In the genomic region with DNA sequence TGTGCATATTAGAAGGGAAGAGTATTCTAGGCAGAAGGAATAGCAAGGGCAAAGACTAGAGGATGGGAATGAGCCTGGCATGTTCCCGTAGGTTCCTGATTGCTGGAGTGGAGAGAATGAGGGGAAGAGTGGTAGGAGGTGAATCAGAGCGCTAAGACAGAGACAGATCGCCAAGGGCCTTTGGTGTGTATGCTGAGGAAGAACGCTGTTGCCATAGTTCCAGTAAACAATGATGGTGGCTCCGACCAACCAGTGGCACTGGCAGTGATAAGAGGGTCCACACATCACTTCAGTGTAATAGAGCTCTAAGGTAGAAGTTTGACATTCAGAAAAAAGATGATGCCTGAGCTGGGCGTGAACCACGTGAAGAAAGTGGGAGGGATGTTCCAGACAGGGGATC, we compare ENCODE assay signal across 6 cellular contexts. TPM values are rescaled to one million over a fixed set of nuclear protein-coding genes. Genes with fewer than 3 reads are reported as not detected.
DNase-seq lines count a peak whose midpoint lies in the region; ATAC-seq and TF ChIP-seq lines count a peak whose summit lies in the region.

No MANE protein-coding gene starts in this region.

- H3K36me3 ChIP-seq in ACC112 (ENCODE audit: insufficient read depth, low read length) (0 out of 2 replicates have a peak, but pooled peaks cover 1% of the 10 kb centered on the region), OCI-LY7 (ENCODE audit: insufficient read depth, low read length) (peaks cover 30% of the 10 kb centered on the region)

- POLR2A ChIA-PET in OCI-LY7 (lab: Charles Lee), result interaction anchor here (1.6 to 1.9 kb wide), 3 partner anchors 33 to 72 kb away, joined by 4 to 8 read pairs (median 6); a partner anchor contains a TSS

- no peak for DNase-seq in OCI-LY7 (ENCODE audit: low spot score)
- DNase-seq in NCI-H2029 treated with DMSO at 0.1 percent for 48 hours (lab: John Stamatoyannopoulos, UW), result no peak
- DNase-seq in NCI-H748 treated with DMSO at 0.1 percent for 48 hours (lab: John Stamatoyannopoulos, UW), result no peak

- CTCF ChIA-PET in OCI-LY7 (lab: Charles Lee; ENCODE audit: unreplicated experiment), result no interaction called here

- H3K9me2 ChIP-seq in OCI-LY7 (ENCODE audit: insufficient read depth, low read length), result no peaks in the 10 kb centered on the region

- H3K27ac ChIP-seq in ACC112 (ENCODE audit: low read depth, low read length) (peak overlapping the region; percentile 62; the same call in 1 of the 2 replicates), OCI-LY7 (ENCODE audit: low read depth, low read length, poor library complexity, severe bottlenecking) (no peak overlapping the region)

- no peak for ATAC-seq in GM19023 (IDR thresholded peaks at IDR 0.05; ENCODE audit: unreplicated experiment)

- 0 out of 2 replicates have a peak, but pooled peaks cover 5% of the 10 kb centered on the region for H4K20me1 ChIP-seq in OCI-LY7 (ENCODE audit: insufficient read depth, low read length)

- H3K79me2 ChIP-seq in ACC112 (ENCODE audit: control insufficient read depth, insufficient read depth, low read length, unreplicated experiment) (peaks cover 15% of the 10 kb centered on the region), OCI-LY7 (ENCODE audit: insufficient read depth, low read depth, low read length) (peaks cover 12% of the 10 kb centered on the region)

- H2AFZ ChIP-seq in ACC112 (ENCODE audit: low read length, unreplicated experiment), result no peak overlapping the region
- no peak overlapping the region for H2AFZ ChIP-seq in OCI-LY7 (ENCODE audit: low read length)

- no peaks in the 10 kb centered on the region for H3K27me3 ChIP-seq in ACC112 (ENCODE audit: insufficient read depth, low read length)

- H3K4me1 ChIP-seq in ACC112 (ENCODE audit: control insufficient read depth, insufficient read depth, low read length, unreplicated experiment) (peaks cover 9% of the 10 kb centered on the region), OCI-LY7 (ENCODE audit: insufficient read depth, low read length, poor library complexity, severe bottlenecking) (peaks cover 17% of the 10 kb centered on the region)

- no TSS peak for BruUV-seq in OCI-LY7 (replicated peaks; lab: Mats Ljungman, UMichigan)

- H3K4me2 ChIP-seq in OCI-LY7 (ENCODE audit: low read length), result peak overlapping the region; percentile 97

- H3K9me3 ChIP-seq in OCI-LY7 (ENCODE audit: low read length), result no peaks in the 10 kb centered on the region
- H3K9me3 ChIP-seq in iPS-18c (ENCODE audit: control insufficient read depth, insufficient read depth, low read length), result no peaks in the 10 kb centered on the region

- TF ChIP-seq CTCF in OCI-LY7 (conservative IDR thresholded peaks at IDR 0.05; ENCODE audit: low read length), result no peak

- peak overlapping the region; percentile 90 for H3K4me3 ChIP-seq in ACC112 (ENCODE audit: low read depth, low read length)
- H3K4me3 ChIP-seq in OCI-LY7 (ENCODE audit: low read depth, low read length, poor library complexity, severe bottlenecking), result peak overlapping the region; percentile 80
- H3K4me3 ChIP-seq in iPS-18c (ENCODE audit: insufficient read depth, low read depth, low read length), result peak overlapping the region; percentile 74

- intact Hi-C loops in OCI-LY7 (cut with micrococcal nuclease; ENCODE audit: unreplicated experiment), result no loop called here

RNA-seq across cellular contexts. Expression of a gene that starts 1.0 kb away (rescaled TPM):
- 6.8 and 7.6 TPM in 2 replicates for total RNA-seq in OCI-LY7 (2014; rRNA removed; shearing (Covaris generic))
- 11.2 and 14.1 TPM in 2 replicates for total RNA-seq in OCI-LY7 (2022)

RNA-seq across cellular contexts. Expression of a gene that starts 18.9 kb away (rescaled TPM):
- 94.4 and 101 TPM in 2 replicates for total RNA-seq in OCI-LY7 (2014; rRNA removed; shearing (Covaris generic))
- 110 and 126 TPM in 2 replicates for total RNA-seq in OCI-LY7 (2022)

RNA-seq across cellular contexts. Expression of a gene that starts 31.7 kb away (rescaled TPM):
- 4.2 and 8.4 TPM in 2 replicates for total RNA-seq in OCI-LY7 (2014; rRNA removed; shearing (Covaris generic))
- total RNA-seq in OCI-LY7 (2022), result 9.9 and 11.3 TPM in 2 replicates

RNA-seq across cellular contexts. Expression of a gene that starts 33.8 kb away (rescaled TPM):
- 149 and 156 TPM in 2 replicates for total RNA-seq in OCI-LY7 (2014; rRNA removed; shearing (Covaris generic))
- 188 and 202 TPM in 2 replicates for total RNA-seq in OCI-LY7 (2022)

RNA-seq across cellular contexts. Expression of a gene that starts 56.8 kb away (rescaled TPM):
- 46.7 and 55.6 TPM in 2 replicates for total RNA-seq in OCI-LY7 (2014; rRNA removed; shearing (Covaris generic))
- total RNA-seq in OCI-LY7 (2022), result 40.3 and 58.5 TPM in 2 replicates
